In genomic region chr18:5806860-5807259, GRCh38 we compare ENCODE assay signal across 31 cellular contexts.
"Had no signal": no experiment of that assay in that cellular context is flagged by ENCODE, and none has a peak within 500 bp of the region (broad histone marks: within the 10 kb centered on the region; RNA-seq: fewer than 3 reads in every experiment).

No MANE protein-coding gene starts in this region.

- ATAC-seq: natural killer cell; psoas muscle; right cardiac atrium; sciatic nerve; stimulated activated memory B cell treated with anti-CD40 and anti-IgM and Interleukin-4, amounts not matched to agents 10 μg/mL and 1 μg/mL and 100 μg/mL, for 72 hours; stimulated activated naive CD8-positive, alpha-beta T cell treated with anti-CD3 and anti-CD28 coated beads, Interleukin-15, amount 100 ng/mL, for 72 hours; stimulated activated naive CD8-positive, alpha-beta T cell treated with anti-CD3 and anti-CD28 coated beads, Interleukin-15, Interleukin-2, amounts not matched to agents 100 U/mL and 50 U/mL, for 24 hours; upper lobe of right lung had no signal

- H3K27me3 Mint-ChIP-seq: progenitor cell of endocrine pancreas; stimulated activated memory B cell treated with anti-CD40 and anti-IgM and Interleukin-4, amounts not matched to agents 10 μg/mL and 1 μg/mL and 100 μg/mL, for 72 hours; stimulated activated naive CD8-positive, alpha-beta T cell treated with anti-CD3 and anti-CD28 coated beads, Interleukin-15, amount 100 ng/mL, for 72 hours; type B pancreatic cell had no signal

- H3K4me1 Mint-ChIP-seq: natural killer cell; nephron; neural progenitor cell; stimulated activated memory B cell treated with anti-CD40 and anti-IgM and Interleukin-4, amounts not matched to agents 10 μg/mL and 1 μg/mL and 100 μg/mL, for 72 hours; stimulated activated naive CD8-positive, alpha-beta T cell treated with anti-CD3 and anti-CD28 coated beads, Interleukin-15, amount 100 ng/mL, for 72 hours had no signal

- H3K4me3 ChIP-seq: neural progenitor cell, ovary, psoas muscle, skin epidermis, smooth muscle cell, spleen, suprapubic skin, testis, tibial artery, transverse colon, upper lobe of right lung, uterus had no signal

- H3K4me3 Mint-ChIP-seq: natural killer cell; nephron; neural progenitor cell; stimulated activated memory B cell treated with anti-CD40 and anti-IgM and Interleukin-4, amounts not matched to agents 10 μg/mL and 1 μg/mL and 100 μg/mL, for 72 hours; stimulated activated naive CD8-positive, alpha-beta T cell treated with anti-CD3 and anti-CD28 coated beads, Interleukin-15, amount 100 ng/mL, for 72 hours; type B pancreatic cell had no signal

- H3K9me3 ChIP-seq: ovary, psoas muscle, suprapubic skin, testis, transverse colon, upper lobe of right lung, uterus had no signal

- H3K27me3 ChIP-seq: neural progenitor cell, ovary, spleen, testis, tibial artery, transverse colon, uterus had no signal

- H3K36me3 ChIP-seq: neural progenitor cell, ovary, spleen, suprapubic skin, tibial artery, transverse colon, upper lobe of right lung, uterus had no signal

- H3K4me2 ChIP-seq: neural progenitor cell, smooth muscle cell had no signal

- H3K9ac ChIP-seq: neural progenitor cell, parathyroid adenoma had no signal

- H3K36me3 Mint-ChIP-seq: neural progenitor cell; stimulated activated memory B cell treated with anti-CD40 and anti-IgM and Interleukin-4, amounts not matched to agents 10 μg/mL and 1 μg/mL and 100 μg/mL, for 72 hours; type B pancreatic cell had no signal

- H3K79me2 ChIP-seq: parathyroid adenoma had no signal

- H3K4me1 ChIP-seq: neural progenitor cell, parathyroid adenoma, psoas muscle, spleen, suprapubic skin, testis, tibial artery, transverse colon, upper lobe of right lung, uterus had no signal

- H2AFZ ChIP-seq: neural progenitor cell, parathyroid adenoma had no signal

- DNase-seq: natural killer cell; occipital lobe; ovary; posterior cingulate gyrus; psoas muscle; right cardiac atrium; spleen; stimulated activated CD4-positive, alpha-beta T cell treated with anti-CD3 and anti-CD28 coated beads, Interleukin-12 subunit alpha, Interleukin-12 subunit beta, amount 100 ng/mL, for 4 hours; stimulated activated CD4-positive, alpha-beta T cell treated with anti-CD3 and anti-CD28 coated beads, Interleukin-1b, Interleukin-23, amount 100 ng/mL, for 48 hours; stimulated activated CD4-positive, alpha-beta T cell treated with anti-CD3 and anti-CD28 coated beads, Interleukin-4, amount 100 ng/mL, for 1 hour; stimulated activated CD4-positive, alpha-beta T cell treated with anti-CD3 and anti-CD28 coated beads, Interleukin-4, amount 100 ng/mL, for 4 hours; stimulated activated CD8-positive, alpha-beta memory T cell treated with anti-CD3 and anti-CD28 coated beads, Interleukin-4, amount 100 ng/mL, for 48 hours; stimulated activated naive CD4-positive, alpha-beta T cell; stimulated activated naive CD8-positive, alpha-beta T cell treated with anti-CD3 and anti-CD28 coated beads, Interleukin-15, amount 100 ng/mL, for 72 hours; stimulated activated naive CD8-positive, alpha-beta T cell treated with anti-CD3 and anti-CD28 coated beads, Interleukin-15, Interleukin-2, amounts not matched to agents 100 U/mL and 50 U/mL, for 24 hours; substantia nigra; testis; tibial artery; transverse colon; upper lobe of right lung; uterus had no signal

- H3K27ac ChIP-seq: neural progenitor cell, ovary, parathyroid adenoma, psoas muscle, skin epidermis, spleen, suprapubic skin, testis, tibial artery, transverse colon, upper lobe of right lung, uterus had no signal

- H3K27ac Mint-ChIP-seq: natural killer cell; nephron; neural progenitor cell; progenitor cell of endocrine pancreas; stimulated activated memory B cell treated with anti-CD40 and anti-IgM and Interleukin-4, amounts not matched to agents 10 μg/mL and 1 μg/mL and 100 μg/mL, for 72 hours; stimulated activated naive CD8-positive, alpha-beta T cell treated with anti-CD3 and anti-CD28 coated beads, Interleukin-15, amount 100 ng/mL, for 72 hours; type B pancreatic cell had no signal
